1 cellular context compared by ENCODE assay signal in the genomic region with DNA sequence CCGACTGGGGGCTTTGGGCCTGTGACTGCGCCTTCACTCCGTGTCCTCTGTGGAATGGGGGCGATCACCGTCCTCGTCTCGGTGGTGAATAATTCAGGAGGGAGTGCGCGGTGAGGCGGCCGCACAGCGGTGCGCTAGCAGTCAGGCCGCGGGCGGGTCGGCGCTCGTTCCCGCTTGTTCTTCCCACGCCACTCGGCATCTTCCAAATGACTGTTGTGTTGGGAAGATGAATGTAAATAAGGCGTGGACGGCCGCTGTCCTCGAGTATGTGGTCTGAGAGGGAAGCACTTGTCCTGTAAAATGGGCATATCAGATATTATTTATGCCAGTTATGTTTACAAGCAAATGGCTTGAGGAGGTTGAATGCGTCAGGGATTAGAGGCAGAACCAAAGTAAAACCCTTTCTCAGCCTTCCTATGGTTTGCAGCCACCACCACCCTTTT.
TF ChIP-seq lines count a peak whose summit lies in the region.

No MANE protein-coding gene starts in this region.

TF ChIP-seq in HepG2, 621 proteins besides CTCF, POLR2A, EP300 and RAD21 (continued from another document and continues in another):
- TF ChIP-seq ZBTB44 (CRISPR knock-in tag; IDR thresholded peaks at IDR 0.05) (no peak), ATAD3A (CRISPR knock-in tag; IDR thresholded peaks at IDR 0.05) (peak; percentile 59; the same call in 1 of the 2 replicates), TGIF2 (CRISPR knock-in tag; IDR thresholded peaks at IDR 0.05) (0 out of 2 replicates have a peak, but pooled peaks have one; percentile 9), ZSCAN22 (CRISPR knock-in tag; IDR thresholded peaks at IDR 0.05) (no peak), KDM2A (CRISPR knock-in tag; IDR thresholded peaks at IDR 0.05; ENCODE audit: borderline replicate concordance, low read depth) (peak; percentile 56), ZFP82 (CRISPR knock-in tag; IDR thresholded peaks at IDR 0.05; ENCODE audit: borderline replicate concordance) (0 out of 2 replicates have a peak, but pooled peaks have one; percentile 40), AGO2 (optimal IDR thresholded peaks at IDR 0.05; ENCODE audit: low read depth, low read length) (peak; percentile 49), FOXK1 (CRISPR knock-in tag; IDR thresholded peaks at IDR 0.05; ENCODE audit: borderline replicate concordance, low read depth) (0 out of 2 replicates have a peak, but pooled peaks have one; percentile 8), SMAD9 (CRISPR knock-in tag; IDR thresholded peaks at IDR 0.05) (0 out of 2 replicates have a peak, but pooled peaks have one; percentile 16), E2F1 (CRISPR knock-in tag; IDR thresholded peaks at IDR 0.05) (no peak), CAMTA2 (CRISPR knock-in tag; IDR thresholded peaks at IDR 0.05; ENCODE audit: borderline replicate concordance) (no peak), BRCA1 (CRISPR knock-in tag; IDR thresholded peaks at IDR 0.05) (no peak), HOXA5 (CRISPR knock-in tag; IDR thresholded peaks at IDR 0.05) (no peak), ZKSCAN8 (CRISPR knock-in tag; IDR thresholded peaks at IDR 0.05; ENCODE audit: borderline replicate concordance) (no peak), BATF2 (CRISPR knock-in tag; IDR thresholded peaks at IDR 0.05) (0 out of 2 replicates have a peak, but pooled peaks have one; percentile 6), PHF21A (CRISPR knock-in tag; IDR thresholded peaks at IDR 0.05) (peak; percentile 10), NFYC (CRISPR knock-in tag; IDR thresholded peaks at IDR 0.05) (no peak), HOXA9 (CRISPR knock-in tag; IDR thresholded peaks at IDR 0.05; ENCODE audit: borderline replicate concordance) (no peak), ZFAT (CRISPR knock-in tag; conservative IDR thresholded peaks at IDR 0.05) (no peak), ZNF800 (CRISPR knock-in tag; IDR thresholded peaks at IDR 0.05) (no peak), CBX1 (IDR thresholded peaks at IDR 0.05; ENCODE audit: low read depth) (peak; percentile 5)
- TF ChIP-seq, protein P1, sequence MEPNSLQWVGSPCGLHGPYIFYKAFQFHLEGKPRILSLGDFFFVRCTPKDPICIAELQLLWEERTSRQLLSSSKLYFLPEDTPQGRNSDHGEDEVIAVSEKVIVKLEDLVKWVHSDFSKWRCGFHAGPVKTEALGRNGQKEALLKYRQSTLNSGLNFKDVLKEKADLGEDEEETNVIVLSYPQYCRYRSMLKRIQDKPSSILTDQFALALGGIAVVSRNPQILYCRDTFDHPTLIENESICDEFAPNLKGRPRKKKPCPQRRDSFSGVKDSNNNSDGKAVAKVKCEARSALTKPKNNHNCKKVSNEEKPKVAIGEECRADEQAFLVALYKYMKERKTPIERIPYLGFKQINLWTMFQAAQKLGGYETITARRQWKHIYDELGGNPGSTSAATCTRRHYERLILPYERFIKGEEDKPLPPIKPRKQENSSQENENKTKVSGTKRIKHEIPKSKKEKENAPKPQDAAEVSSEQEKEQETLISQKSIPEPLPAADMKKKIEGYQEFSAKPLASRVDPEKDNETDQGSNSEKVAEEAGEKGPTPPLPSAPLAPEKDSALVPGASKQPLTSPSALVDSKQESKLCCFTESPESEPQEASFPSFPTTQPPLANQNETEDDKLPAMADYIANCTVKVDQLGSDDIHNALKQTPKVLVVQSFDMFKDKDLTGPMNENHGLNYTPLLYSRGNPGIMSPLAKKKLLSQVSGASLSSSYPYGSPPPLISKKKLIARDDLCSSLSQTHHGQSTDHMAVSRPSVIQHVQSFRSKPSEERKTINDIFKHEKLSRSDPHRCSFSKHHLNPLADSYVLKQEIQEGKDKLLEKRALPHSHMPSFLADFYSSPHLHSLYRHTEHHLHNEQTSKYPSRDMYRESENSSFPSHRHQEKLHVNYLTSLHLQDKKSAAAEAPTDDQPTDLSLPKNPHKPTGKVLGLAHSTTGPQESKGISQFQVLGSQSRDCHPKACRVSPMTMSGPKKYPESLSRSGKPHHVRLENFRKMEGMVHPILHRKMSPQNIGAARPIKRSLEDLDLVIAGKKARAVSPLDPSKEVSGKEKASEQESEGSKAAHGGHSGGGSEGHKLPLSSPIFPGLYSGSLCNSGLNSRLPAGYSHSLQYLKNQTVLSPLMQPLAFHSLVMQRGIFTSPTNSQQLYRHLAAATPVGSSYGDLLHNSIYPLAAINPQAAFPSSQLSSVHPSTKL (CRISPR knock-in tag; IDR thresholded peaks at IDR 0.05), result no peak
- TF ChIP-seq, protein P2, sequence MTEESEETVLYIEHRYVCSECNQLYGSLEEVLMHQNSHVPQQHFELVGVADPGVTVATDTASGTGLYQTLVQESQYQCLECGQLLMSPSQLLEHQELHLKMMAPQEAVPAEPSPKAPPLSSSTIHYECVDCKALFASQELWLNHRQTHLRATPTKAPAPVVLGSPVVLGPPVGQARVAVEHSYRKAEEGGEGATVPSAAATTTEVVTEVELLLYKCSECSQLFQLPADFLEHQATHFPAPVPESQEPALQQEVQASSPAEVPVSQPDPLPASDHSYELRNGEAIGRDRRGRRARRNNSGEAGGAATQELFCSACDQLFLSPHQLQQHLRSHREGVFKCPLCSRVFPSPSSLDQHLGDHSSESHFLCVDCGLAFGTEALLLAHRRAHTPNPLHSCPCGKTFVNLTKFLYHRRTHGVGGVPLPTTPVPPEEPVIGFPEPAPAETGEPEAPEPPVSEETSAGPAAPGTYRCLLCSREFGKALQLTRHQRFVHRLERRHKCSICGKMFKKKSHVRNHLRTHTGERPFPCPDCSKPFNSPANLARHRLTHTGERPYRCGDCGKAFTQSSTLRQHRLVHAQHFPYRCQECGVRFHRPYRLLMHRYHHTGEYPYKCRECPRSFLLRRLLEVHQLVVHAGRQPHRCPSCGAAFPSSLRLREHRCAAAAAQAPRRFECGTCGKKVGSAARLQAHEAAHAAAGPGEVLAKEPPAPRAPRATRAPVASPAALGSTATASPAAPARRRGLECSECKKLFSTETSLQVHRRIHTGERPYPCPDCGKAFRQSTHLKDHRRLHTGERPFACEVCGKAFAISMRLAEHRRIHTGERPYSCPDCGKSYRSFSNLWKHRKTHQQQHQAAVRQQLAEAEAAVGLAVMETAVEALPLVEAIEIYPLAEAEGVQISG (CRISPR knock-in tag; IDR thresholded peaks at IDR 0.05), result peak; percentile 81; the same call in 1 of the 2 replicates
- TF ChIP-seq, protein P3, sequence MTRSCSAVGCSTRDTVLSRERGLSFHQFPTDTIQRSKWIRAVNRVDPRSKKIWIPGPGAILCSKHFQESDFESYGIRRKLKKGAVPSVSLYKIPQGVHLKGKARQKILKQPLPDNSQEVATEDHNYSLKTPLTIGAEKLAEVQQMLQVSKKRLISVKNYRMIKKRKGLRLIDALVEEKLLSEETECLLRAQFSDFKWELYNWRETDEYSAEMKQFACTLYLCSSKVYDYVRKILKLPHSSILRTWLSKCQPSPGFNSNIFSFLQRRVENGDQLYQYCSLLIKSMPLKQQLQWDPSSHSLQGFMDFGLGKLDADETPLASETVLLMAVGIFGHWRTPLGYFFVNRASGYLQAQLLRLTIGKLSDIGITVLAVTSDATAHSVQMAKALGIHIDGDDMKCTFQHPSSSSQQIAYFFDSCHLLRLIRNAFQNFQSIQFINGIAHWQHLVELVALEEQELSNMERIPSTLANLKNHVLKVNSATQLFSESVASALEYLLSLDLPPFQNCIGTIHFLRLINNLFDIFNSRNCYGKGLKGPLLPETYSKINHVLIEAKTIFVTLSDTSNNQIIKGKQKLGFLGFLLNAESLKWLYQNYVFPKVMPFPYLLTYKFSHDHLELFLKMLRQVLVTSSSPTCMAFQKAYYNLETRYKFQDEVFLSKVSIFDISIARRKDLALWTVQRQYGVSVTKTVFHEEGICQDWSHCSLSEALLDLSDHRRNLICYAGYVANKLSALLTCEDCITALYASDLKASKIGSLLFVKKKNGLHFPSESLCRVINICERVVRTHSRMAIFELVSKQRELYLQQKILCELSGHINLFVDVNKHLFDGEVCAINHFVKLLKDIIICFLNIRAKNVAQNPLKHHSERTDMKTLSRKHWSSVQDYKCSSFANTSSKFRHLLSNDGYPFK (CRISPR knock-in tag; IDR thresholded peaks at IDR 0.05; ENCODE audit: borderline replicate concordance), result no peak
- TF ChIP-seq, protein P4, sequence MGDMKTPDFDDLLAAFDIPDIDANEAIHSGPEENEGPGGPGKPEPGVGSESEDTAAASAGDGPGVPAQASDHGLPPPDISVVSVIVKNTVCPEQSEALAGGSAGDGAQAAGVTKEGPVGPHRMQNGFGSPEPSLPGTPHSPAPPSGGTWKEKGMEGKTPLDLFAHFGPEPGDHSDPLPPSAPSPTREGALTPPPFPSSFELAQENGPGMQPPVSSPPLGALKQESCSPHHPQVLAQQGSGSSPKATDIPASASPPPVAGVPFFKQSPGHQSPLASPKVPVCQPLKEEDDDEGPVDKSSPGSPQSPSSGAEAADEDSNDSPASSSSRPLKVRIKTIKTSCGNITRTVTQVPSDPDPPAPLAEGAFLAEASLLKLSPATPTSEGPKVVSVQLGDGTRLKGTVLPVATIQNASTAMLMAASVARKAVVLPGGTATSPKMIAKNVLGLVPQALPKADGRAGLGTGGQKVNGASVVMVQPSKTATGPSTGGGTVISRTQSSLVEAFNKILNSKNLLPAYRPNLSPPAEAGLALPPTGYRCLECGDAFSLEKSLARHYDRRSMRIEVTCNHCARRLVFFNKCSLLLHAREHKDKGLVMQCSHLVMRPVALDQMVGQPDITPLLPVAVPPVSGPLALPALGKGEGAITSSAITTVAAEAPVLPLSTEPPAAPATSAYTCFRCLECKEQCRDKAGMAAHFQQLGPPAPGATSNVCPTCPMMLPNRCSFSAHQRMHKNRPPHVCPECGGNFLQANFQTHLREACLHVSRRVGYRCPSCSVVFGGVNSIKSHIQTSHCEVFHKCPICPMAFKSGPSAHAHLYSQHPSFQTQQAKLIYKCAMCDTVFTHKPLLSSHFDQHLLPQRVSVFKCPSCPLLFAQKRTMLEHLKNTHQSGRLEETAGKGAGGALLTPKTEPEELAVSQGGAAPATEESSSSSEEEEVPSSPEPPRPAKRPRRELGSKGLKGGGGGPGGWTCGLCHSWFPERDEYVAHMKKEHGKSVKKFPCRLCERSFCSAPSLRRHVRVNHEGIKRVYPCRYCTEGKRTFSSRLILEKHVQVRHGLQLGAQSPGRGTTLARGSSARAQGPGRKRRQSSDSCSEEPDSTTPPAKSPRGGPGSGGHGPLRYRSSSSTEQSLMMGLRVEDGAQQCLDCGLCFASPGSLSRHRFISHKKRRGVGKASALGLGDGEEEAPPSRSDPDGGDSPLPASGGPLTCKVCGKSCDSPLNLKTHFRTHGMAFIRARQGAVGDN (CRISPR knock-in tag; IDR thresholded peaks at IDR 0.05), result peak; percentile 77
- TF ChIP-seq, protein P5, sequence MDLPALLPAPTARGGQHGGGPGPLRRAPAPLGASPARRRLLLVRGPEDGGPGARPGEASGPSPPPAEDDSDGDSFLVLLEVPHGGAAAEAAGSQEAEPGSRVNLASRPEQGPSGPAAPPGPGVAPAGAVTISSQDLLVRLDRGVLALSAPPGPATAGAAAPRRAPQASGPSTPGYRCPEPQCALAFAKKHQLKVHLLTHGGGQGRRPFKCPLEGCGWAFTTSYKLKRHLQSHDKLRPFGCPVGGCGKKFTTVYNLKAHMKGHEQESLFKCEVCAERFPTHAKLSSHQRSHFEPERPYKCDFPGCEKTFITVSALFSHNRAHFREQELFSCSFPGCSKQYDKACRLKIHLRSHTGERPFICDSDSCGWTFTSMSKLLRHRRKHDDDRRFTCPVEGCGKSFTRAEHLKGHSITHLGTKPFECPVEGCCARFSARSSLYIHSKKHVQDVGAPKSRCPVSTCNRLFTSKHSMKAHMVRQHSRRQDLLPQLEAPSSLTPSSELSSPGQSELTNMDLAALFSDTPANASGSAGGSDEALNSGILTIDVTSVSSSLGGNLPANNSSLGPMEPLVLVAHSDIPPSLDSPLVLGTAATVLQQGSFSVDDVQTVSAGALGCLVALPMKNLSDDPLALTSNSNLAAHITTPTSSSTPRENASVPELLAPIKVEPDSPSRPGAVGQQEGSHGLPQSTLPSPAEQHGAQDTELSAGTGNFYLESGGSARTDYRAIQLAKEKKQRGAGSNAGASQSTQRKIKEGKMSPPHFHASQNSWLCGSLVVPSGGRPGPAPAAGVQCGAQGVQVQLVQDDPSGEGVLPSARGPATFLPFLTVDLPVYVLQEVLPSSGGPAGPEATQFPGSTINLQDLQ (CRISPR knock-in tag; IDR thresholded peaks at IDR 0.05), result no peak
